7 cellular contexts compared by ENCODE assay signal in the genomic region with DNA sequence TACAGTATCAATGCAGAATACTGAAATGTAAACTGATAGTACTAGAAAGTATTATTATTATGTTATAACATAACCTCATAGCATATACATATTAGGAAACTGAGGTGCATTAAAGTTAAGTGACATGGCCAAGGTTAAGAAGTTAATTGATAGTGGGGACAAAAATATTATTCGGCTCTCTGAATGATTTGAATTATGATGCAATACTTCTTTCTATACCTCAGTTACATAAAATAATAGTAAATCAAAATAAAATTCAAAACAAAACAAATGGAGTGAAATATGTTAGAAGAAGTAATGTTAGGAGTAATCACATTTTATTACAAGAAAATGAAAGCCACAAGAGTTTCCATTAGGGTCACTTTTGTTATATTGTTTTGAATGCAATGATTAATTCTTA.
"Had no signal": no experiment of that assay in that cellular context is flagged by ENCODE, and none has a peak within 500 bp of the region (broad histone marks: within the 10 kb centered on the region; RNA-seq: fewer than 3 reads in every experiment).

No MANE protein-coding gene starts in this region.

- H3K4me1 ChIP-seq: HAP-1 had no signal

- H2AFZ ChIP-seq: GM23338 had no signal

- ATAC-seq: GM23338, HCT116 had no signal

- H3K27ac ChIP-seq: HL-60 had no signal

- H3K4me2 ChIP-seq: GM23338 had no signal

- DNase-seq: H7, HFFc6, KG1 had no signal

- H3K4me3 ChIP-seq: GM23338, HAP-1 had no signal

- H3K9me3 ChIP-seq: HAP-1 had no signal

- H3K36me3 ChIP-seq: HAP-1 had no signal
